Comparison of ENCODE assay signal across 22 cellular contexts in genomic region chr1:209618291-209618690, GRCh38. TPM values are rescaled to one million over a fixed set of nuclear protein-coding genes. Genes with fewer than 3 reads are reported as not detected.
"Had no signal": no experiment of that assay in that cellular context is flagged by ENCODE, and none has a peak within 500 bp of the region (broad histone marks: within the 10 kb centered on the region; RNA-seq: fewer than 3 reads in every experiment).

No MANE protein-coding gene starts in this region.

- H3K27ac Mint-ChIP-seq: activated naive CD4-positive, alpha-beta T cell treated with anti-CD3 and anti-CD28 coated beads, Interleukin-2, amount 50 U/mL, for 24 hours; endodermal cell; mesothelial cell of epicardium; nephron; WTC11 had no signal

- H3K27me3 Mint-ChIP-seq: activated naive CD4-positive, alpha-beta T cell treated with anti-CD3 and anti-CD28 coated beads, Interleukin-2, amount 50 U/mL, for 24 hours had no signal

- ATAC-seq: sciatic nerve had no signal

- H3K4me1 Mint-ChIP-seq: WTC11 had no signal

- DNase-seq: activated gamma-delta T cell treated with Interleukin-2 at 50 U/mL for 16 hours; activated T-cell treated with anti-CD3 and anti-CD28 coated beads, Interleukin-2, amount 50 U/mL, for 1 hour; brain microvascular endothelial cell; endodermal cell; islet precursor cell; left colon; stimulated activated CD4-positive, alpha-beta T cell treated with anti-CD3 and anti-CD28 coated beads, Interleukin-4, amount 100 ng/mL, for 1 hour; stimulated activated naive CD4-positive, alpha-beta T cell; T-helper 9 cell had no signal

- H3K9me3 Mint-ChIP-seq: activated naive CD4-positive, alpha-beta T cell treated with anti-CD3 and anti-CD28 coated beads, Interleukin-2, amount 50 U/mL, for 24 hours; central memory CD8-positive, alpha-beta T cell; endodermal cell; mesothelial cell of epicardium; nephron; WTC11 had no signal

- H3K4me3 Mint-ChIP-seq: activated naive CD4-positive, alpha-beta T cell treated with anti-CD3 and anti-CD28 coated beads, Interleukin-2, amount 50 U/mL, for 24 hours; central memory CD8-positive, alpha-beta T cell; endodermal cell; mesothelial cell of epicardium; nephron; WTC11 had no signal

- H3K36me3 ChIP-seq: brain microvascular endothelial cell, heart left ventricle, thoracic aorta had no signal

- H3K27me3 ChIP-seq: brain microvascular endothelial cell, heart left ventricle, upper lobe of left lung had no signal

- H3K4me1 ChIP-seq: parathyroid adenoma had no signal

- H3K36me3 Mint-ChIP-seq: activated naive CD4-positive, alpha-beta T cell treated with anti-CD3 and anti-CD28 coated beads, Interleukin-2, amount 50 U/mL, for 24 hours; WTC11 had no signal

- H3K9me3 ChIP-seq: heart left ventricle, thoracic aorta, upper lobe of left lung had no signal

- H2AFZ ChIP-seq: parathyroid adenoma had no signal

- H3K9ac ChIP-seq: parathyroid adenoma had no signal

- H3K27ac ChIP-seq: brain microvascular endothelial cell, coronary artery, parathyroid adenoma, thoracic aorta, upper lobe of left lung had no signal

- H3K4me3 ChIP-seq: coronary artery, heart left ventricle, thoracic aorta, upper lobe of left lung had no signal

RNA-seq across cellular contexts. Expression of gene CAMK1G, which starts 34.8 kb away (rescaled TPM):
- total RNA-seq: lung microvascular endothelial cell; T-helper 1 cell treated with Interleukin-12 subunit alpha and Interleukin-12 subunit beta and Interleukin-4 antibody, amounts not matched to agents 30 ng/mL and 1 ng/mL, for 36 hours; thoracic aorta had no signal
- polyA plus RNA-seq: heart left ventricle had no signal

RNA-seq across cellular contexts. Expression of gene G0S2, which starts 56.9 kb away (rescaled TPM):
- total RNA-seq: endodermal cell had no signal
